In the genomic region with DNA sequence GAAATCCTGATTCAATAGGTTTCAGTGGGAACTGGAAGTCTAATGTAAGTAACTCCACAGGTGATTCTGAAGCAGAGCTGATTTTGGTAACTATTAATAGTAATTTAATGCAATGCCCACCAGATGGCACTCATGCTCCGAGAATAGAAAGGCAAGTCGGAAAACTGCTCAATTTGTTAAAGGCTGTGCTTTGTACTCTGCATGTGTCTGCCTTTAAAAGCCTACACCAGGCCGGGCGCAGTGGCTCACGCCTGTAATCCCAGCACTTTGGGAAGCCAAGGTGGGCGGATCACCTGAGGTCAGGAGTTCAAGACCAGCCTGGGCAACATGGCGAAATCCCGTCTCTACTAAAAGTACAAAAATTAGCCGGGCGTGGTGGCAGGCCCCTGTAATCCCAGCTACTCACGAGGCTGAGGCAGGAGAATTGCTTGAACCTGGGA, we compare ENCODE assay signal across 8 cellular contexts.
A peak's percentile ranks its signal among the peaks of the same experiment; 100 is the strongest.
DNase-seq lines count a peak whose midpoint lies in the region; ATAC-seq, FAIRE-seq and TF ChIP-seq lines count a peak whose summit lies in the region.
"Not testable (repeated sequence)": the region's sequence is repeated elsewhere in the genome, so short reads cannot be mapped to it uniquely, and the experiment has no call there.

No MANE protein-coding gene starts in this region.

- H3K9ac ChIP-seq in endothelial cell of umbilical vein (replicated peaks; ENCODE audit: extremely low read depth, insufficient read depth, low read length), result not testable (repeated sequence)

- peak overlapping the region; percentile 29 for H3K4me2 ChIP-seq in endothelial cell of umbilical vein (ENCODE audit: insufficient read depth, low read length)

- not testable (repeated sequence) for H3K4me1 ChIP-seq in BE2C
- H3K4me1 ChIP-seq in endothelial cell of umbilical vein (ENCODE audit: control insufficient read depth, extremely low read depth, insufficient read depth, low read length) (peaks cover 28% of the 10 kb centered on the region), lower lobe of right lung (peaks cover 10% of the 10 kb centered on the region)

- H3K36me3 ChIP-seq in BE2C; endothelial cell of umbilical vein (ENCODE audit: control insufficient read depth in 2 of 2, extremely low read depth in 1 of 2, insufficient read depth in 2 of 2, low read length in 2 of 2); lower lobe of right lung: not testable (repeated sequence)

- not testable (repeated sequence) for H3K27me3 ChIP-seq in BE2C; endothelial cell of umbilical vein (ENCODE audit: control insufficient read depth in 2 of 2, insufficient read depth in 2 of 2, low read length in 2 of 2); lower lobe of right lung (ENCODE audit: low read depth)

- TF ChIP-seq POLR2A in endothelial cell of umbilical vein (IDR thresholded peaks at IDR 0.05; ENCODE audit: low read depth, low read length), result not testable (repeated sequence)

- TSS peak; percentile 39 for BruUV-seq in endothelial cell of umbilical vein (replicated peaks; lab: Mats Ljungman, UMichigan)

- H4K20me1 ChIP-seq in endothelial cell of umbilical vein (replicated peaks; ENCODE audit: control insufficient read depth, extremely low read depth, insufficient read depth, low read length), result not testable (repeated sequence)

- peak; percentile 80 to 82 for ATAC-seq in lower lobe of right lung

- DNase-seq in BE2C (peak; percentile 63), GM19238 (ENCODE audit: insufficient read length, low spot score) (peak; percentile 8), NCI-H1092 treated with DMSO at 0.1 percent for 48 hours (lab: John Stamatoyannopoulos, UW) (peak; percentile 58), SIG-M5 treated with dmso at 0.1 percent for 504 hours (lab: John Stamatoyannopoulos, UW; ENCODE audit: unreplicated experiment) (peak; percentile 70), endothelial cell of umbilical vein (ENCODE audit: low read depth, low spot score) (peak; percentile 88)
- DNase-seq in activated T-cell treated with anti-CD3 and anti-CD28 coated beads, Interleukin-2, amount 50 U/mL, for 1 hour, result peak; percentile 44
- not testable (repeated sequence) for DNase-seq in lower lobe of right lung
- DNase-seq in stimulated activated CD4-positive, alpha-beta T cell treated with anti-CD3 and anti-CD28 coated beads, Interleukin-2, amount 100 ng/mL, for 48 hours, result peak; percentile 58 to 59

- dilution Hi-C loops in endothelial cell of umbilical vein (cut with MboI; ENCODE audit: extremely low pct_ligation_motif_present, low sequenced_read_pairs), result not testable (repeated sequence)

- peak overlapping the region; percentile 14 for H3K27ac ChIP-seq in endothelial cell of umbilical vein (ENCODE audit: insufficient read depth, low read depth, low read length)
- not testable (repeated sequence) for H3K27ac ChIP-seq in lower lobe of right lung

- intact Hi-C loops in endothelial cell of umbilical vein (cut with micrococcal nuclease), result loop anchor here (1.0 to 2.0 kb wide), 7 partner anchors 15 to 794 kb away; a partner anchor contains a TSS
- intact Hi-C loops in lower lobe of right lung (cut with DNase I), result not testable (repeated sequence)

- TF ChIP-seq CTCF in BE2C (IDR thresholded peaks at IDR 0.05; ENCODE audit: low read depth, low read length) (peak; percentile 54), endothelial cell of umbilical vein (IDR thresholded peaks at IDR 0.05; ENCODE audit: extremely low read depth in 1 of 2, insufficient read depth in 1 of 2, low read depth in 1 of 2, low read length in 2 of 2) (peak; percentile 28 to 33), lower lobe of right lung (IDR thresholded peaks at IDR 0.05) (peak; percentile 59)

- H3K9me1 ChIP-seq in endothelial cell of umbilical vein (replicated peaks; ENCODE audit: control insufficient read depth, extremely low read depth, insufficient read depth, low read length), result not testable (repeated sequence)

- CTCF ChIA-PET in endothelial cell of umbilical vein (lab: Charles Lee), result interaction anchor here (0.5 to 3.2 kb wide), 33 partner anchors 9 to 993 kb away, joined by 3 to 70 read pairs (median 4); a partner anchor contains a TSS

- H2AFZ ChIP-seq in endothelial cell of umbilical vein (ENCODE audit: low read depth, low read length), result not testable (repeated sequence)

- POLR2A ChIA-PET in endothelial cell of umbilical vein (lab: Charles Lee), result interaction anchor here (1.0 kb wide), 1 partner anchor 256 kb away, joined by 3 read pairs; a partner anchor contains a TSS

- H3K9me3 ChIP-seq in BE2C; endothelial cell of umbilical vein (replicated peaks; ENCODE audit: control insufficient read depth, insufficient read depth, low read length); lower lobe of right lung: not testable (repeated sequence)

- H3K4me3 ChIP-seq in BE2C (ENCODE audit: low read depth, low read length); endothelial cell of umbilical vein (replicated peaks in 1 of 3; ENCODE audit: insufficient read depth in 1 of 3, low read depth in 1 of 3, low read length in 3 of 3); lower lobe of right lung: not testable (repeated sequence)

- not testable (repeated sequence) for H3K79me2 ChIP-seq in endothelial cell of umbilical vein (ENCODE audit: control insufficient read depth, insufficient read depth, low read length)

- peak; percentile 80 for FAIRE-seq in endothelial cell of umbilical vein (lab: Jason Lieb, UNC)
